ENCODE assay signal across 1 cellular context in the genomic region with DNA sequence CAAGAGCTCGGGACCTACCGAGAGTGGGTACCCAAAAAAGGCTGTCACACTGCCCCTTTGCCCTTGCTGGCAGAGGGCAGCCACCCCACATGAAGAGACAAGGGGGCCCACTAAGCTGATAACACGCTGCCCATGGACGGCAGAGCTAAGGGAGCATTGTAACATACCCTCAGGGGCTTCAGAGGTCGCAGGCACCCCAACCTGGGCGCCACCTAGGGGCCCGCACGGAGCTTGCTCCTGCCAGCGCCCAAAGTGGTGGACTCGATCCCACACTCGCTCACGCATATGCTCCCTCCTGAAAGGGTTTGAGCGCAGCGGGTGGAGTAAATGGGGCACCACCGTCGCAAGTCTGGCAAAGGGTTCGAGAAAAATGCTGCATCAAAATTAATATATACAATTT.
TF ChIP-seq lines count a peak whose summit lies in the region.

No MANE protein-coding gene starts in this region.

TF ChIP-seq in SK-N-SH treated with all-trans-retinoic acid at 6 μM for 48 hours, 23 proteins besides CTCF, POLR2A, EP300 and RAD21 (continued from another document):
- TF ChIP-seq POU6F1 (CRISPR knock-in tag; IDR thresholded peaks at IDR 0.05; ENCODE audit: borderline replicate concordance, low read depth) (no peak), ARNTL (CRISPR knock-in tag; IDR thresholded peaks at IDR 0.05; ENCODE audit: borderline replicate concordance, low read depth) (no peak), SNAI2 (CRISPR knock-in tag; IDR thresholded peaks at IDR 0.05) (no peak), TCF4 (CRISPR knock-in tag; IDR thresholded peaks at IDR 0.05; ENCODE audit: borderline replicate concordance) (no peak), ZFP3 (CRISPR knock-in tag; IDR thresholded peaks at IDR 0.05) (no peak)
TF ChIP-seq in SK-N-SH treated with all-trans-retinoic acid at 6 μM for 48 hours: peak in this region for 0.
